ENCODE assay signal across 8 cellular contexts in the genomic region with DNA sequence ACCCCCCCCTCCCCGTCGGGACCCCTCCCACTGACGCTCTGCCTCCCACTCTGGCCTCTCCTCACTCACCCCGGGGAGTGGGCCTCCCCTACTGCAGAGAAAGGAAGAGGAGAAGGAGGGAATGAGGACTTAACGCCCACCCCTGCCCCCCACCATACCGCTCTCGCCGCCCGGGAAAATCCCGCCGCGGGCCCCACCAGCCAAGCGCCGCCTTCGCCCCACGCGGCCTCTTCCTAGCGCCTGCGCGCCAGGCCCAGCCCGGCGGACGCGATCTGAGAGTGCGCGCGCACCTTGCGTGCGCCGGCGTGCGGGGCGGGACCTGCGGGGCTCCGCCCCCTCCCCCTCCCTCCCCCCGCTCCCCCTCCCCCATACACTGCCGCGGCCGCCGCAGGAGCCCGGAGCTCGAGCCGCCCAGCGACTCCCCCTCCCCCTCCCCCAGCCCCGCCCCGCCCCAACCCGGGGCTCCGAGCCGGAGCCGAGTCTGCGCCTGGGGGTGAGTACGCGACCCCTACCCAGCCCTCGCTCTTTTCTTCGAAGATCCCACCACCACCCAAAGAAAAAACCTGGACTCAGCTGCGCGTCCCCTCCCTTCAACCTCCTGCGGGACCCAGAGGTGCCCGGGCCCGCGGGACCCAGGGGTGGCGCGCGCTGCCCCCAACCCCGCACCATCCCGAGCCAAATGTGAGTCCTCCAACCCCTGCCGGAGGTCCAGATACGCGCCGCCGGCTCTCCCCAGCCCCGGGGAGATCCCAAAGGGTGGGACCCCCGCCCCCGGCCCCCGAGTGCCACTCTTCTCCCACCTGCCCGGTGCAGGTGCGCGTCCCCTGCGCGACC. TPM values are rescaled to one million over a fixed set of nuclear protein-coding genes. Genes with fewer than 3 reads are reported as not detected.
A peak's percentile ranks its signal among the peaks of the same experiment; 100 is the strongest.
DNase-seq lines count a peak whose midpoint lies in the region; ATAC-seq and TF ChIP-seq lines count a peak whose summit lies in the region.

A gene (minus strand): TSS at position 267 of the 834 bp plus-strand sequence. CDS start 10,841 bp downstream, outside the sequence.
A gene (plus strand): TSS at position 369 of the 834 bp plus-strand sequence. CDS start 7,031 bp downstream, outside the sequence.

- TF ChIP-seq EP300 in upper lobe of left lung (IDR thresholded peaks at IDR 0.05) = no peak

- no peaks in the 10 kb centered on the region for H3K27me3 Mint-ChIP-seq in progenitor cell of endocrine pancreas

- H3K27ac ChIP-seq in adrenal gland (peak within 1 kb of the TSS; percentile 29 to 97 (median 93)), heart right ventricle (peak within 1 kb of the TSS; percentile 20 to 97 (median 94)), upper lobe of left lung (peak within 1 kb of the TSS; percentile 92 to 96 (median 94))

- peak; percentile 94 to 97 (median 96) for ATAC-seq in heart right ventricle
- peak; percentile 92 to 97 for ATAC-seq in upper lobe of left lung (ENCODE audit: low FRiP score in 2 of 2)

- peak within 1 kb of the TSS; percentile 98 for H3K4me3 Mint-ChIP-seq in progenitor cell of endocrine pancreas (ENCODE audit: low read depth)

- H3K4me3 ChIP-seq in HAP-1 = peak within 1 kb of the TSS; percentile 82
- H3K4me3 ChIP-seq in adrenal gland = peak within 1 kb of the TSS; percentile 50 to 98 (median 84)
- peak within 1 kb of the TSS; percentile 89 to 100 (median 97) for H3K4me3 ChIP-seq in heart right ventricle
- peak within 1 kb of the TSS; percentile 86 to 98 (median 93) for H3K4me3 ChIP-seq in upper lobe of left lung

- 0 to 4% (median 0%) methylated on average over 10 to 69 of the region's 80 CpGs for WGBS in adrenal gland, 4 donors
- WGBS in heart right ventricle, 2 donors = 0 to 1% methylated on average over 48 to 76 of the region's 80 CpGs
- 1 to 2% methylated on average over 8 to 27 of the region's 80 CpGs for WGBS in upper lobe of left lung, 2 donors

- H3K27ac Mint-ChIP-seq in progenitor cell of endocrine pancreas = peak within 1 kb of the TSS; percentile 95

- TF ChIP-seq POLR2A in adrenal gland (IDR thresholded peaks at IDR 0.05) (peak; percentile 60 to 72), upper lobe of left lung (IDR thresholded peaks at IDR 0.05) (peak in 2 of 4 donors; percentile 62 to 83)

- H3K4me1 ChIP-seq in HAP-1 (peaks cover 37% of the 10 kb centered on the region), adrenal gland (replicated peaks in 1 of 2) (peaks cover 31 to 53% of the 10 kb centered on the region in 2 donors), heart right ventricle (peaks cover 6 to 62% (median 50%) of the 10 kb centered on the region in 9 donors), upper lobe of left lung (peaks cover 26 to 64% (median 34%) of the 10 kb centered on the region in 4 donors)

- DNase-seq in GF-D8 (lab: John Stamatoyannopoulos, UW) = peak; percentile 28
- peak; percentile 81 to 89 for DNase-seq in HAP-1 (ENCODE audit: low spot score in 2 of 2)
- DNase-seq in NCI-H1048 (lab: John Stamatoyannopoulos, UW) = peak; percentile 62
- peak; percentile 84 to 93 (median 88) for DNase-seq in adrenal gland
- DNase-seq in heart right ventricle = peak; percentile 88 to 93
- peak; percentile 81 for DNase-seq in progenitor cell of endocrine pancreas (ENCODE audit: low spot score, unreplicated experiment)
- DNase-seq in upper lobe of left lung = peak; percentile 87 to 98

- peaks cover 7% of the 10 kb centered on the region for H3K36me3 ChIP-seq in HAP-1 (replicated peaks)
- no peaks in the 10 kb centered on the region for H3K36me3 ChIP-seq in adrenal gland (replicated peaks in 1 of 2)
- no peaks in the 10 kb centered on the region for H3K36me3 ChIP-seq in heart right ventricle
- H3K36me3 ChIP-seq in upper lobe of left lung = no peaks in the 10 kb centered on the region

- H3K36me3 Mint-ChIP-seq in progenitor cell of endocrine pancreas (ENCODE audit: insufficient read depth) = peaks cover 5% of the 10 kb centered on the region

- H3K9me3 ChIP-seq in HAP-1 = no peaks in the 10 kb centered on the region
- H3K9me3 ChIP-seq in adrenal gland (replicated peaks in 1 of 3) = no peaks in the 10 kb centered on the region
- no peaks in the 10 kb centered on the region for H3K9me3 ChIP-seq in heart right ventricle
- no peaks in the 10 kb centered on the region for H3K9me3 ChIP-seq in upper lobe of left lung

- H3K27me3 ChIP-seq in HAP-1 (ENCODE audit: low read depth) (no peaks in the 10 kb centered on the region), adrenal gland (no peaks in the 10 kb centered on the region), heart right ventricle (no peaks in the 10 kb centered on the region), upper lobe of left lung (no peaks in the 10 kb centered on the region)

- no peaks in the 10 kb centered on the region for H3K9me3 Mint-ChIP-seq in progenitor cell of endocrine pancreas (ENCODE audit: low read depth)

- H3K4me1 Mint-ChIP-seq in progenitor cell of endocrine pancreas (ENCODE audit: low read depth) = peaks cover 40% of the 10 kb centered on the region

- TF ChIP-seq CTCF in adrenal gland (IDR thresholded peaks at IDR 0.05) (no peak), heart right ventricle (IDR thresholded peaks at IDR 0.05) (no peak), progenitor cell of endocrine pancreas (IDR thresholded peaks at IDR 0.05; ENCODE audit: unreplicated experiment) (no peak), upper lobe of left lung (IDR thresholded peaks at IDR 0.05) (no peak)

- intact Hi-C loops in T-helper 1 cell treated with Interleukin-12 subunit alpha and Interleukin-12 subunit beta and Interleukin-4 antibody, amounts not matched to agents 30 ng/mL and 1 ng/mL, for 36 hours (cut with micrococcal nuclease) = loop anchor here (1.0 to 10.0 kb wide), 9 partner anchors 29 to 955 kb away; a partner anchor contains a TSS
- intact Hi-C loops in adrenal gland (cut with DNase I) = no loop called here
- intact Hi-C loops in heart right ventricle (cut with DNase I) = no loop called here

- in situ Hi-C loops in HAP-1 (cut with MboI; ENCODE audit: low sequenced_read_pairs) = no loop called here

RNA-seq across cellular contexts. Expression of the first gene that starts in this region (rescaled TPM):
- total RNA-seq in T-helper 1 cell treated with Interleukin-12 subunit alpha and Interleukin-12 subunit beta and Interleukin-4 antibody, amounts not matched to agents 30 ng/mL and 1 ng/mL, for 36 hours = 53.9 and 54.6 TPM in 2 replicates
- total RNA-seq in adrenal gland (10 to 100 TPM; 29.0 to 58.3 (median 45.5) TPM), heart right ventricle (10 to 100 TPM; 35.1 to 51.5 (median 41.4) TPM), progenitor cell of endocrine pancreas (49.9 and 51.1 TPM in 2 replicates), upper lobe of left lung (100 to 1,000 TPM in 3 of 6 donors, 10 to 100 TPM in 3; 89.1 to 164 (median 97.7) TPM)
- polyA plus RNA-seq in adrenal gland (10 to 100 TPM; 22.0 to 77.0 (median 64.4) TPM), heart right ventricle (10 to 100 TPM; 29.9 to 89.7 TPM)

RNA-seq across cellular contexts. Expression of the second gene that starts in this region (rescaled TPM):
- 13.8 and 14.5 TPM in 2 replicates for total RNA-seq in T-helper 1 cell treated with Interleukin-12 subunit alpha and Interleukin-12 subunit beta and Interleukin-4 antibody, amounts not matched to agents 30 ng/mL and 1 ng/mL, for 36 hours
- 10 to 100 TPM; 28.1 to 51.7 (median 37.8) TPM for total RNA-seq in adrenal gland
- 10 to 100 TPM; 18.1 to 49.8 (median 33.2) TPM for polyA plus RNA-seq in adrenal gland
- total RNA-seq in heart right ventricle = 10 to 100 TPM; 32.2 to 67.1 (median 37.6) TPM
- polyA plus RNA-seq in heart right ventricle = 10 to 100 TPM; 20.3 to 37.4 TPM
- total RNA-seq in progenitor cell of endocrine pancreas = 69.1 and 72.3 TPM in 2 replicates
- 100 to 1,000 TPM in 4 of 6 donors, 10 to 100 TPM in 2; 89.8 to 198 (median 128) TPM for total RNA-seq in upper lobe of left lung

Comparison
In these comparisons a context has a peak if more than half of its experiments do, and no peak if none do; other contexts are left out.
1. Peak in every context shown above with its lines: DNase-seq, ATAC-seq, H3K4me3 ChIP-seq and H3K27ac ChIP-seq.
2. DNase-seq: peak in every context shown above with its lines; median percentile 92 in upper lobe of left lung; 90 in heart right ventricle; 88 in adrenal gland; 85 in HAP-1; 81 in progenitor cell of endocrine pancreas; 62 in NCI-H1048; 28 in GF-D8.